Comparison of ENCODE assay signal across 1 cellular context in genomic region chr3:102415553-102415952, GRCh38.
TF ChIP-seq lines count a peak whose summit lies in the region.

No MANE protein-coding gene starts in this region.

TF ChIP-seq in GM12878, 131 proteins besides CTCF, POLR2A, EP300 and RAD21 (continued from another document):
- TF ChIP-seq ATF3 (IDR thresholded peaks at IDR 0.05; ENCODE audit: borderline replicate concordance, extremely low read depth, low read depth, low read length): no peak
- no peak for TF ChIP-seq ASH2L (IDR thresholded peaks at IDR 0.05; ENCODE audit: borderline replicate concordance, low read depth)
- TF ChIP-seq ZNF24 (IDR thresholded peaks at IDR 0.05): no peak
- TF ChIP-seq PRDM15 (CRISPR knock-in tag; IDR thresholded peaks at IDR 0.05): no peak
- TF ChIP-seq IRF5 (IDR thresholded peaks at IDR 0.05; ENCODE audit: borderline replicate concordance): no peak
TF ChIP-seq in GM12878: peak in this region for 0.
